Comparison of ENCODE assay signal across 23 cellular contexts in the genomic region with DNA sequence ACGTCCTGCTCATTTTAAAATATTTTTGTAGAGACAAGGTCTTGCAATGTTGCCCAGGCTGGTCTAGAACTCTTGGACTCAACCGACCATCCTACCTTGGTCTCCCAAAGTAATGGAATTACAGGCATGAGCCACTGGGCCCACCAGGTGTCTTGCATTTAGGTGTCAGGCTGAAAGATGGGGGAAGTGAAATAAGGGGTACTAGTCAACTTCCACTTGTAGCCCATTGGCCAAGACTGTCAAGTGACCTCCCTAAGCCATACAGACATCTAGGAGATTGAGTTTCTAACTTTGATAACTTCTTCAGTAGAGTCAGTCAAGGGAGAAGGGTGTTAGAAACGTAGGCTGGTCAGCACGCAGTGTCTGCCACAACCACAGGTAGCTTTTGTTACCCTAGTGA.
"Had no signal": no experiment of that assay in that cellular context is flagged by ENCODE, and none has a peak within 500 bp of the region (broad histone marks: within the 10 kb centered on the region; RNA-seq: fewer than 3 reads in every experiment).

No MANE protein-coding gene starts in this region.

- DNase-seq: dermis blood vessel endothelial cell; effector CD4-positive, alpha-beta T cell; endodermal cell; foreskin melanocyte; heart left ventricle; hippocampal formation; mammary epithelial cell; nucleus accumbens; ovary; right cardiac atrium; stimulated activated CD4-positive, alpha-beta T cell treated with anti-CD3 and anti-CD28 coated beads, Interleukin-2, amount 100 ng/mL, for 48 hours; tibial artery; upper lobe of left lung had no signal

- ATAC-seq: heart left ventricle; left lobe of liver; natural killer cell treated with Interleukin-12 subunit alpha and Interleukin-12 subunit beta and Interleukin-15 and Interleukin-18, amount 100 ng/mL, for 72 hours; right cardiac atrium had no signal

- H3K4me1 ChIP-seq: neural progenitor cell, tibial artery, upper lobe of left lung, vagina had no signal

- H3K4me1 Mint-ChIP-seq: endodermal cell, mesothelial cell of epicardium, neural progenitor cell had no signal

- H3K36me3 ChIP-seq: heart left ventricle, neural progenitor cell, ovary, tibial artery, upper lobe of left lung, vagina had no signal

- H3K4me3 Mint-ChIP-seq: endodermal cell; mesothelial cell of epicardium; natural killer cell treated with Interleukin-12 subunit alpha and Interleukin-12 subunit beta and Interleukin-15 and Interleukin-18, amount 100 ng/mL, for 72 hours; neural progenitor cell; stimulated activated naive CD8-positive, alpha-beta T cell treated with anti-CD3 and anti-CD28 coated beads, Interleukin-15, Interleukin-2, amounts not matched to agents 100 ng/mL and 50 ng/mL, for 24 hours had no signal

- H3K27ac Mint-ChIP-seq: endodermal cell; mesothelial cell of epicardium; natural killer cell treated with Interleukin-12 subunit alpha and Interleukin-12 subunit beta and Interleukin-15 and Interleukin-18, amount 100 ng/mL, for 72 hours; neural progenitor cell; stimulated activated naive CD8-positive, alpha-beta T cell treated with anti-CD3 and anti-CD28 coated beads, Interleukin-15, Interleukin-2, amounts not matched to agents 100 ng/mL and 50 ng/mL, for 24 hours had no signal

- H3K9me3 ChIP-seq: heart left ventricle, ovary, tibial artery, upper lobe of left lung, vagina had no signal

- H3K4me2 ChIP-seq: neural progenitor cell, smooth muscle cell had no signal

- H3K9me3 Mint-ChIP-seq: endodermal cell; mesothelial cell of epicardium; natural killer cell treated with Interleukin-12 subunit alpha and Interleukin-12 subunit beta and Interleukin-15 and Interleukin-18, amount 100 ng/mL, for 72 hours; neural progenitor cell; stimulated activated naive CD8-positive, alpha-beta T cell treated with anti-CD3 and anti-CD28 coated beads, Interleukin-15, Interleukin-2, amounts not matched to agents 100 ng/mL and 50 ng/mL, for 24 hours had no signal

- H3K27me3 Mint-ChIP-seq: natural killer cell treated with Interleukin-12 subunit alpha and Interleukin-12 subunit beta and Interleukin-15 and Interleukin-18, amount 100 ng/mL, for 72 hours; stimulated activated naive CD8-positive, alpha-beta T cell treated with anti-CD3 and anti-CD28 coated beads, Interleukin-15, Interleukin-2, amounts not matched to agents 100 ng/mL and 50 ng/mL, for 24 hours had no signal

- H3K27me3 ChIP-seq: heart left ventricle, neural progenitor cell, ovary, tibial artery, upper lobe of left lung, vagina had no signal

- H3K36me3 Mint-ChIP-seq: mesothelial cell of epicardium; natural killer cell treated with Interleukin-12 subunit alpha and Interleukin-12 subunit beta and Interleukin-15 and Interleukin-18, amount 100 ng/mL, for 72 hours; neural progenitor cell had no signal

- H3K4me3 ChIP-seq: heart left ventricle, neural progenitor cell, ovary, smooth muscle cell, tibial artery, upper lobe of left lung, vagina had no signal

- FAIRE-seq: colon, endothelial cell of umbilical vein, islet of Langerhans had no signal

- H3K27ac ChIP-seq: heart left ventricle, neural progenitor cell, ovary, tibial artery, upper lobe of left lung, vagina had no signal
